Comparison of ENCODE assay signal across 20 cellular contexts in the genomic region with DNA sequence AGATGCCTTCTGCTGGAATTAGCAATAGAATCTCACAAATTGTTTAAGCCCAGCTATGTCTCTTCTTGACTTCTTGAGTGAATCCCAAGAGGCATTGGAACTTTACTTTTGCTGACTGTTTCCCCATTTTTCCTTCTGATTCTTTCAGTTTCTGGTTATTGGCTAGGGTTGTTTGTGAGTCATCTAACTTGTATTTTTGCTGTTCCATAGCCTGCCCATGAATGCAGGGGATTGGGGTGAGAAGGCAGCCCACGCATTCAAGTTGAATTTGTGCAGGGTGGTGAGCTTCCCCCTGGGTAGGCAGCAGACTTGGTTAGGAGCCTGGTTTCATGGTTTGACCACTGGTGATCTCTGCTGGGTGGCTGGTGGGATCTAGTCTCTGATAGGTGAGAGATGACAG. TPM values are rescaled to one million over a fixed set of nuclear protein-coding genes. Genes with fewer than 3 reads are reported as not detected.
A peak's percentile ranks its signal among the peaks of the same experiment; 100 is the strongest.
DNase-seq lines count a peak whose midpoint lies in the region; FAIRE-seq and TF ChIP-seq lines count a peak whose summit lies in the region.
"Had no signal": no experiment of that assay in that cellular context is flagged by ENCODE, and none has a peak within 500 bp of the region (broad histone marks: within the 10 kb centered on the region; RNA-seq: fewer than 3 reads in every experiment).

No MANE protein-coding gene starts in this region.

- no peak overlapping the region for H3K27ac ChIP-seq in astrocyte (ENCODE audit: low read depth, low read length)
- no peak overlapping the region for H3K27ac ChIP-seq in testis
- H3K27ac ChIP-seq: tibial nerve had no signal

- no peak overlapping the region for H3K4me3 ChIP-seq in astrocyte (ENCODE audit: insufficient read depth, low read depth, low read length)
- no peak overlapping the region for H3K4me3 ChIP-seq in fibroblast of villous mesenchyme (ENCODE audit: low read depth, low read length)
- H3K4me3 ChIP-seq in testis: no peak overlapping the region
- H3K4me3 ChIP-seq: tibial nerve had no signal

- peak overlapping the region; percentile 64 for H3K4me2 ChIP-seq in astrocyte (ENCODE audit: low read length)

- H3K79me2 ChIP-seq in astrocyte (ENCODE audit: insufficient read depth, low read length): no peaks in the 10 kb centered on the region

- H3K27ac Mint-ChIP-seq in HFFc6 (no peak overlapping the region), astrocyte (ENCODE audit: unreplicated experiment) (no peak overlapping the region)
- H3K27ac Mint-ChIP-seq: activated T-cell treated with anti-CD3 and anti-CD28 coated beads, Interleukin-2, amount 50 U/mL, for 72 hours had no signal

- DNase-seq in ACHN (peak; percentile 45), HFFc6 (peak; percentile 18), astrocyte (ENCODE audit: low read depth) (peak; percentile 78), fibroblast of villous mesenchyme (ENCODE audit: low read depth) (peak; percentile 10), testis (no peak), HK-2 (ENCODE audit: unreplicated experiment) (no peak), SW480 (ENCODE audit: low spot score) (no peak), cerebellum (ENCODE audit: low spot score) (no peak)
- DNase-seq: activated CD4-positive, alpha-beta T cell treated with anti-CD3 and anti-CD28 coated beads, Interleukin-2, amount 50 U/mL, for 48 hours; activated T-cell treated with anti-CD3 and anti-CD28 coated beads, Interleukin-2, amount 50 U/mL, for 72 hours; hippocampal formation; Kasumi-1; left colon; NCI-H1694; NCI-H510A had no signal

- intact Hi-C loops in testis (cut with DNase I; ENCODE audit: low total_unique reads): no loop called here

- H3K27me3 ChIP-seq in astrocyte (ENCODE audit: insufficient read depth, low read length): peaks cover 2% of the 10 kb centered on the region
- no peaks in the 10 kb centered on the region for H3K27me3 ChIP-seq in testis
- H3K27me3 ChIP-seq: tibial nerve had no signal

- H3K9me3 Mint-ChIP-seq in HFFc6 (no peaks in the 10 kb centered on the region), astrocyte (ENCODE audit: unreplicated experiment) (peaks cover 3% of the 10 kb centered on the region)
- H3K9me3 Mint-ChIP-seq: activated T-cell treated with anti-CD3 and anti-CD28 coated beads, Interleukin-2, amount 50 U/mL, for 72 hours had no signal

- no peak overlapping the region for H3K9ac ChIP-seq in astrocyte (ENCODE audit: low read length)

- no peaks in the 10 kb centered on the region for H3K9me3 ChIP-seq in astrocyte (ENCODE audit: insufficient read depth, low read depth, low read length)
- H3K9me3 ChIP-seq in testis: no peaks in the 10 kb centered on the region
- H3K9me3 ChIP-seq: tibial nerve had no signal

- no peak overlapping the region for H2AFZ ChIP-seq in astrocyte (ENCODE audit: low read depth, low read length)

- TF ChIP-seq CTCF in HFFc6 (IDR thresholded peaks at IDR 0.05) (no peak), astrocyte (IDR thresholded peaks at IDR 0.05; ENCODE audit: insufficient read depth, low read depth, low read length) (no peak), fibroblast of villous mesenchyme (IDR thresholded peaks at IDR 0.05; ENCODE audit: insufficient read depth, low read depth, low read length) (no peak), testis (IDR thresholded peaks at IDR 0.05) (no peak)

- in situ Hi-C loops in ACHN (cut with HindIII; ENCODE audit: low pct_ligation_motif_present, low pct_unique_long_range_greater_than_20kb, low sequenced_read_pairs): no loop called here

- no peak for TF ChIP-seq POLR2A in testis (IDR thresholded peaks at IDR 0.05)

- H4K20me1 ChIP-seq in astrocyte (ENCODE audit: insufficient read depth, low read length): no peaks in the 10 kb centered on the region

- FAIRE-seq in astrocyte (lab: Jason Lieb, UNC): no peak
- FAIRE-seq: A204.1 had no signal

- H3K27me3 Mint-ChIP-seq in HFFc6 (ENCODE audit: insufficient read depth): peaks cover 7% of the 10 kb centered on the region
- H3K27me3 Mint-ChIP-seq in astrocyte (ENCODE audit: low read depth, unreplicated experiment): peaks cover 12% of the 10 kb centered on the region

- peaks cover 11% of the 10 kb centered on the region for H3K4me1 Mint-ChIP-seq in HFFc6 (ENCODE audit: low read depth)
- H3K4me1 Mint-ChIP-seq in astrocyte (ENCODE audit: low read depth, unreplicated experiment): peaks cover 13% of the 10 kb centered on the region

- 89 to 93% methylated on average over 1 of the region's 1 CpG for WGBS in testis, 2 donors

- H3K4me3 Mint-ChIP-seq in HFFc6 (no peak overlapping the region; the same call in 1 of the 2 replicates), astrocyte (ENCODE audit: unreplicated experiment) (no peak overlapping the region)
- H3K4me3 Mint-ChIP-seq: activated T-cell treated with anti-CD3 and anti-CD28 coated beads, Interleukin-2, amount 50 U/mL, for 72 hours had no signal

- H3K36me3 ChIP-seq in astrocyte (ENCODE audit: insufficient read depth, low read length): no peaks in the 10 kb centered on the region
- no peaks in the 10 kb centered on the region for H3K36me3 ChIP-seq in testis (ENCODE audit: low read depth, missing control alignments)
- H3K36me3 ChIP-seq: tibial nerve had no signal

- H3K4me1 ChIP-seq in astrocyte (ENCODE audit: insufficient read depth, low read length) (peaks cover 3% of the 10 kb centered on the region), testis (no peaks in the 10 kb centered on the region)
- H3K4me1 ChIP-seq: tibial nerve had no signal

- H3K36me3 Mint-ChIP-seq in HFFc6 (ENCODE audit: low read depth) (no peaks in the 10 kb centered on the region), astrocyte (ENCODE audit: low read depth, unreplicated experiment) (peaks cover 2% of the 10 kb centered on the region)

RNA-seq across cellular contexts. Expression of gene KLF17, which starts 10.4 kb away (rescaled TPM):
- under 1 TPM in 2 of 6 experiments, not detected in 4; 0.06 to 0.07 TPM for total RNA-seq in HFFc6 (2021; fragmentation: NEBNext Ultra II Directional; extraction: Animal tissue kit (Norgen Biotek cat#: 25700))
- total RNA-seq in astrocyte: 0.09 TPM in 1 of 2 replicates, not detected in the other
- under 0.01 TPM in 2 replicates for total RNA-seq in fibroblast of villous mesenchyme
- total RNA-seq in testis: 1 to 10 TPM; 5.2 to 7.6 TPM
- 21.8 TPM for polyA plus RNA-seq in testis (ENCODE audit: insufficient read depth, low read depth, low replicate concordance)
- total RNA-seq in cerebellum: not detected
- total RNA-seq: activated T-cell treated with anti-CD3 and anti-CD28 coated beads, Interleukin-2, amount 50 U/mL, for 72 hours; mucosa of gallbladder; osteocyte; tibial nerve had no signal

RNA-seq across cellular contexts. Expression of gene KLF18, which starts 33.2 kb away (rescaled TPM):
- total RNA-seq in HFFc6 (2021; fragmentation: NEBNext Ultra II Directional; extraction: Animal tissue kit (Norgen Biotek cat#: 25700)): not detected
- total RNA-seq in astrocyte (not detected in 2 replicates), fibroblast of villous mesenchyme (not detected in 2 replicates), testis (under 1 TPM; 0.39 to 0.81 TPM), cerebellum (not detected)
- polyA plus RNA-seq in testis (ENCODE audit: insufficient read depth, low read depth, low replicate concordance): 0.25 TPM
- total RNA-seq: activated T-cell treated with anti-CD3 and anti-CD28 coated beads, Interleukin-2, amount 50 U/mL, for 72 hours; left colon; osteocyte; skeletal muscle tissue; tibial nerve had no signal

Comparison
In these comparisons a context has a peak if more than half of its experiments do, and no peak if none do; other contexts are left out.
1. DNase-seq: peak in ACHN (single experiment), HFFc6 (single experiment), astrocyte (single experiment) and fibroblast of villous mesenchyme (single experiment); none in testis (single experiment), HK-2 (single experiment), SW480 (single experiment) and cerebellum (single experiment).